ENCODE assay signal across 28 cellular contexts in genomic region chr10:125536236-125536635, GRCh38.
"Had no signal": no experiment of that assay in that cellular context is flagged by ENCODE, and none has a peak within 500 bp of the region (broad histone marks: within the 10 kb centered on the region; RNA-seq: fewer than 3 reads in every experiment).

No MANE protein-coding gene starts in this region.

- DNase-seq: colonic mucosa; cortex of kidney; dermis blood vessel endothelial cell; dorsolateral prefrontal cortex; effector CD4-positive, alpha-beta T cell; effector CD8-positive, alpha-beta T cell; effector memory CD4-positive, alpha-beta T cell; effector memory CD8-positive, alpha-beta T cell; endodermal cell; erythroblast; esophagus squamous epithelium; foreskin fibroblast; foreskin keratinocyte; foreskin melanocyte; gastrocnemius medialis; glutamatergic neuron; heart left ventricle; heart right ventricle had no signal

- H3K9me3 Mint-ChIP-seq: dendritic cell treated with granulocyte-macrophage colony-stimulating factor and Interleukin-4, amounts not matched to agents 40 ng/mL and 50 ng/mL, for 4 days; effector memory CD8-positive, alpha-beta T cell; endodermal cell had no signal

- H3K27ac ChIP-seq: colonic mucosa, coronary artery, dorsolateral prefrontal cortex, epithelial cell of prostate, esophagus muscularis mucosa, esophagus squamous epithelium, foreskin keratinocyte, gastrocnemius medialis, gastroesophageal sphincter, heart left ventricle, heart right ventricle had no signal

- H3K9me3 ChIP-seq: colonic mucosa, esophagus muscularis mucosa, esophagus squamous epithelium, gastrocnemius medialis, gastroesophageal sphincter, heart left ventricle, heart right ventricle had no signal

- H3K4me3 ChIP-seq: colonic mucosa, coronary artery, dorsolateral prefrontal cortex, esophagus muscularis mucosa, esophagus squamous epithelium, gastrocnemius medialis, gastroesophageal sphincter, heart left ventricle, heart right ventricle had no signal

- FAIRE-seq: colon, endometrium, endothelial cell of umbilical vein, frontal cortex had no signal

- H3K27me3 Mint-ChIP-seq: dendritic cell treated with granulocyte-macrophage colony-stimulating factor and Interleukin-4, amounts not matched to agents 40 ng/mL and 50 ng/mL, for 4 days had no signal

- ATAC-seq: effector memory CD8-positive, alpha-beta T cell; esophagus mucosa; foreskin keratinocyte; gastrocnemius medialis; gastroesophageal sphincter; heart left ventricle; heart right ventricle had no signal

- H3K36me3 ChIP-seq: colonic mucosa, esophagus muscularis mucosa, esophagus squamous epithelium, gastrocnemius medialis, gastroesophageal sphincter, heart left ventricle, heart right ventricle had no signal

- H3K4me1 Mint-ChIP-seq: endodermal cell had no signal

- H3K27ac Mint-ChIP-seq: dendritic cell treated with granulocyte-macrophage colony-stimulating factor and Interleukin-4, amounts not matched to agents 40 ng/mL and 50 ng/mL, for 4 days; effector memory CD8-positive, alpha-beta T cell; endodermal cell had no signal

- H3K4me3 Mint-ChIP-seq: dendritic cell treated with granulocyte-macrophage colony-stimulating factor and Interleukin-4, amounts not matched to agents 40 ng/mL and 50 ng/mL, for 4 days; effector memory CD8-positive, alpha-beta T cell; endodermal cell had no signal

- H3K4me1 ChIP-seq: foreskin keratinocyte, gastrocnemius medialis, heart left ventricle, heart right ventricle had no signal

- H3K27me3 ChIP-seq: colonic mucosa, esophagus muscularis mucosa had no signal
